Comparison of ENCODE assay signal across 8 cellular contexts in the genomic region with DNA sequence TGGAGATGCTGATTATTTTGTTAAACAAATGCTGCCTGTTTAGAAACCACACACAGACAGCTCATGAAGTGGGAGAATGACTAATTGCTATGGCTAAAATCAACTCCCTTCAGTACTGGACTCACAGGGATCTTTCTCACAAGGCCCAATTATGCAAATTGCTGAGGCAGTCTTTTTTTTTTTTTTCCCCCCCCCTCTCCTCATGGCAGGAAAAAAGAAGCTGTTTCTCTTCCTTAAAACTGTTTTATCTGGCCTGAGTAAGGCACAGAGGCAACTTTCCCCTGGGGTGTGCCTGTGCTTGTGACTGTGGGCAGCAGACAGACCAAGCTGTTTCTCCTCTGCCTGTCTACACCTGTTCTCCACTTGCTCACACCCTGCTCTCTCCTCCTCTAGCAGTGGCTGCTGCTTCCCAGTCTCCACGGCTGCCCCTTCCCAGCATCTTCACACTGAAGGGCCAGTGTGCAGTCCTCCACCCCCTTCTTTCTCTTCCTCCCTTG.
DNase-seq lines count a peak whose midpoint lies in the region; ATAC-seq and TF ChIP-seq lines count a peak whose summit lies in the region.

No MANE protein-coding gene starts in this region.

- H4K20me1 ChIP-seq in OCI-LY7 (ENCODE audit: insufficient read depth, low read length): no peaks in the 10 kb centered on the region

- BruUV-seq in OCI-LY7 (replicated peaks; lab: Mats Ljungman, UMichigan): no TSS peak

- POLR2A ChIA-PET in OCI-LY7 (lab: Charles Lee): interaction anchor here (0.5 to 1.3 kb wide), 11 partner anchors 12 to 549 kb away, joined by 3 to 7 read pairs (median 3); partner anchors contain the start of gene IL6

- H3K27ac ChIP-seq in OCI-LY7 (ENCODE audit: low read depth, low read length, poor library complexity, severe bottlenecking) (no peak overlapping the region), upper lobe of left lung (peak overlapping the region; percentile 39 to 89 (median 58))

- TF ChIP-seq CTCF in OCI-LY7 (conservative IDR thresholded peaks at IDR 0.05; ENCODE audit: low read length) (no peak), foreskin fibroblast (IDR thresholded peaks at IDR 0.05; ENCODE audit: low read depth, low read length) (no peak), upper lobe of left lung (IDR thresholded peaks at IDR 0.05) (no peak)

- ATAC-seq in GM21825 (IDR thresholded peaks at IDR 0.05; ENCODE audit: unreplicated experiment) (peak; percentile 35), upper lobe of left lung (ENCODE audit: low FRiP score in 2 of 2) (peak in 1 of 2 donors; percentile 11), GM21515 (IDR thresholded peaks at IDR 0.05; ENCODE audit: unreplicated experiment) (no peak)

- H3K36me3 ChIP-seq in OCI-LY7 (ENCODE audit: insufficient read depth, low read length): no peaks in the 10 kb centered on the region
- no peaks in the 10 kb centered on the region for H3K36me3 ChIP-seq in upper lobe of left lung

- CTCF ChIA-PET in OCI-LY7 (lab: Charles Lee; ENCODE audit: unreplicated experiment): interaction anchor here (0.6 to 2.2 kb wide), 3 partner anchors 156 to 482 kb away, joined by 3 to 8 read pairs (median 4); partner anchors contain the start of gene IL6

- no peaks in the 10 kb centered on the region for H3K9me2 ChIP-seq in OCI-LY7 (ENCODE audit: insufficient read depth, low read length)

- in situ Hi-C loops in Caki2 (cut with HindIII; ENCODE audit: low pct_unique_long_range_greater_than_20kb, low sequenced_read_pairs): loop anchor here (25.0 kb wide), 1 partner anchor 497 kb away; no protein-coding TSS in a partner anchor

- no peak for TF ChIP-seq EP300 in upper lobe of left lung (IDR thresholded peaks at IDR 0.05)

- no peaks in the 10 kb centered on the region for H3K79me2 ChIP-seq in OCI-LY7 (ENCODE audit: insufficient read depth, low read depth, low read length)

- no peaks in the 10 kb centered on the region for H3K27me3 ChIP-seq in upper lobe of left lung

- H3K4me1 ChIP-seq in OCI-LY7 (ENCODE audit: insufficient read depth, low read length, poor library complexity, severe bottlenecking): peaks cover 27% of the 10 kb centered on the region
- peaks cover 44 to 74% (median 59%) of the 10 kb centered on the region in 4 donors for H3K4me1 ChIP-seq in upper lobe of left lung

- no peak overlapping the region for H3K4me3 ChIP-seq in OCI-LY7 (ENCODE audit: low read depth, low read length, poor library complexity, severe bottlenecking)
- H3K4me3 ChIP-seq in foreskin fibroblast (ENCODE audit: low read depth in 1 of 2, low read length in 2 of 2): no peak overlapping the region
- no peak overlapping the region for H3K4me3 ChIP-seq in upper lobe of left lung

- no peak overlapping the region for H2AFZ ChIP-seq in OCI-LY7 (ENCODE audit: low read length)

- TF ChIP-seq POLR2A in upper lobe of left lung (IDR thresholded peaks at IDR 0.05): no peak

- H3K4me2 ChIP-seq in OCI-LY7 (ENCODE audit: low read length): peak overlapping the region; percentile 24; the same call in 1 of the 2 replicates

- intact Hi-C loops in OCI-LY7 (cut with micrococcal nuclease; ENCODE audit: unreplicated experiment): loop anchor here (10.0 kb wide), 1 partner anchor 51 kb away; no protein-coding TSS in a partner anchor

- 56 to 68% methylated on average over 1 of the region's 1 CpG for WGBS in upper lobe of left lung, 2 donors

- peak; percentile 74 for DNase-seq in Caki2 (ENCODE audit: low read depth)
- peak; percentile 13 for DNase-seq in OCI-LY7 (ENCODE audit: low spot score)
- peak; percentile 63 to 64 for DNase-seq in foreskin fibroblast
- DNase-seq in upper lobe of left lung: peak in 1 of 2 donors; percentile 44
- no peak for DNase-seq in activated T-cell treated with anti-CD3 and anti-CD28 coated beads, Interleukin-2, amount 50 U/mL, for 48 hours
- DNase-seq in NCI-H2081 (lab: John Stamatoyannopoulos, UW): no peak

- H3K9me3 ChIP-seq in OCI-LY7 (ENCODE audit: low read length) (no peaks in the 10 kb centered on the region), upper lobe of left lung (no peaks in the 10 kb centered on the region)

Comparison
In these comparisons a context has a peak if more than half of its experiments do, and no peak if none do; other contexts are left out.
1. DNase-seq: peak in Caki2 (single experiment), OCI-LY7 (single experiment) and foreskin fibroblast (2 of 2); none in activated T-cell treated with anti-CD3 and anti-CD28 coated beads, Interleukin-2, amount 50 U/mL, for 48 hours (0 of 2) and NCI-H2081 (0 of 2).